23 cellular contexts compared by ENCODE assay signal in genomic region chrX:471239-471638, GRCh38.
"Had no signal": no experiment of that assay in that cellular context is flagged by ENCODE, and none has a peak within 500 bp of the region (broad histone marks: within the 10 kb centered on the region; RNA-seq: fewer than 3 reads in every experiment).

No MANE protein-coding gene starts in this region.

- DNase-seq: activated CD4-positive, alpha-beta memory T cell treated with anti-CD3 and anti-CD28 coated beads, Interleukin-2, amount 10 ng/mL, durations not matched to agents 7 days and 5 days; activated CD4-positive, alpha-beta T cell treated with anti-CD3 and anti-CD28 coated beads for 36 hours; activated CD4-positive, alpha-beta T cell treated with anti-CD3 and anti-CD28 coated beads, Interleukin-2, amount 50 U/mL, for 1 hour; activated gamma-delta T cell treated with Interleukin-2 at 50 U/mL for 16 hours; activated naive CD4-positive, alpha-beta T cell treated with anti-CD3 and anti-CD28 coated beads, Interleukin-2, amount 10 ng/mL, durations not matched to agents 7 days and 5 days; activated naive CD8-positive, alpha-beta T cell treated with anti-CD3 and anti-CD28 coated beads for 36 hours; activated T-cell treated with anti-CD3 and anti-CD28 coated beads for 4 hours; activated T-cell treated with anti-CD3 and anti-CD28 coated beads, Interleukin-2, amount 50 U/mL, for 72 hours; adrenal gland; anterior cingulate cortex; caudate nucleus; NCI-H1092; NCI-H1417; NCI-H1930; NCI-H2171 treated with DMSO at 0.1 percent for 48 hours; NCI-H345; NCI-H510A; NCI-H526 treated with DMSO at 0.1 percent for 48 hours; NCI-H82; SIG-M5; T-helper 1 cell had no signal

- H3K27ac ChIP-seq: adrenal gland, breast epithelium, VCaP had no signal

- H3K36me3 ChIP-seq: adrenal gland, breast epithelium had no signal

- H3K4me3 ChIP-seq: adrenal gland, breast epithelium had no signal

- H3K9me3 ChIP-seq: adrenal gland had no signal

- ATAC-seq: activated CD4-positive, alpha-beta T cell treated with anti-CD3 and anti-CD28 coated beads for 36 hours; activated T-cell treated with anti-CD3 and anti-CD28 coated beads, Interleukin-2, amount 50 U/mL, for 72 hours had no signal

- H3K27me3 ChIP-seq: adrenal gland had no signal

- H3K4me1 ChIP-seq: adrenal gland, breast epithelium had no signal
